23 cellular contexts compared by ENCODE assay signal in genomic region chr15:74628949-74629348, GRCh38. TPM values are rescaled to one million over a fixed set of nuclear protein-coding genes. Genes with fewer than 3 reads are reported as not detected.
DNase-seq lines count a peak whose midpoint lies in the region; ATAC-seq and TF ChIP-seq lines count a peak whose summit lies in the region.
"Had no signal": no experiment of that assay in that cellular context is flagged by ENCODE, and none has a peak within 500 bp of the region (broad histone marks: within the 10 kb centered on the region; RNA-seq: fewer than 3 reads in every experiment).

No MANE protein-coding gene starts in this region.

- peaks cover 38% of the 10 kb centered on the region; the same call in 1 of the 2 replicates for H3K36me3 ChIP-seq in Karpas-422 (ENCODE audit: insufficient read depth, low read length)
- peaks cover 92% of the 10 kb centered on the region for H3K36me3 ChIP-seq in endodermal cell (ENCODE audit: control insufficient read depth, insufficient read depth, low read length)
- H3K36me3 ChIP-seq in thyroid gland: peaks cover 77 to 88% of the 10 kb centered on the region in 2 donors

- no peaks in the 10 kb centered on the region for H3K9me3 Mint-ChIP-seq in activated naive CD4-positive, alpha-beta T cell treated with anti-CD3 and anti-CD28 coated beads, Interleukin-2, amount 10 ng/mL, durations not matched to agents 7 days and 5 days
- H3K9me3 Mint-ChIP-seq in endodermal cell: no peaks in the 10 kb centered on the region
- H3K9me3 Mint-ChIP-seq in stimulated activated memory B cell treated with anti-CD40 and anti-IgM and Interleukin-4, amounts not matched to agents 10 μg/mL and 1 μg/mL and 100 μg/mL, for 72 hours: no peaks in the 10 kb centered on the region
- no peaks in the 10 kb centered on the region for H3K9me3 Mint-ChIP-seq in activated T-helper 1 cell treated with anti-CD3 and anti-CD28 coated beads, Interleukin-12 subunit alpha, Interleukin-12 subunit beta, Interleukin-2, Interleukin-4 antibody, amounts not matched to agents 30 ng/mL and 10 ng/mL and 1 ng/mL, durations not matched to agents 14 hours and 24 hours and 36 hours
- H3K9me3 Mint-ChIP-seq: natural killer cell treated with Interleukin-12 subunit alpha and Interleukin-12 subunit beta and Interleukin-15 and Interleukin-18, amount 100 ng/mL, for 72 hours had no signal

- no peak for ATAC-seq in stimulated activated memory B cell treated with anti-CD40 and anti-IgM and Interleukin-4, amounts not matched to agents 10 μg/mL and 1 μg/mL and 100 μg/mL, for 72 hours
- ATAC-seq: GM12878; natural killer cell treated with Interleukin-12 subunit alpha and Interleukin-12 subunit beta and Interleukin-15 and Interleukin-18, amount 100 ng/mL, for 72 hours; right cardiac atrium had no signal

- H3K4me1 ChIP-seq in Karpas-422 (ENCODE audit: low read length) (peaks cover 36% of the 10 kb centered on the region), endodermal cell (ENCODE audit: control insufficient read depth, insufficient read depth, low read length) (no peaks in the 10 kb centered on the region), thyroid gland (no peaks in the 10 kb centered on the region)
- H3K4me1 ChIP-seq: esophagus squamous epithelium, parathyroid adenoma had no signal

- no peak overlapping the region for H3K4me3 Mint-ChIP-seq in activated naive CD4-positive, alpha-beta T cell treated with anti-CD3 and anti-CD28 coated beads, Interleukin-2, amount 10 ng/mL, durations not matched to agents 7 days and 5 days
- H3K4me3 Mint-ChIP-seq in endodermal cell: no peak overlapping the region
- H3K4me3 Mint-ChIP-seq in stimulated activated memory B cell treated with anti-CD40 and anti-IgM and Interleukin-4, amounts not matched to agents 10 μg/mL and 1 μg/mL and 100 μg/mL, for 72 hours: no peak overlapping the region
- H3K4me3 Mint-ChIP-seq in activated T-helper 1 cell treated with anti-CD3 and anti-CD28 coated beads, Interleukin-12 subunit alpha, Interleukin-12 subunit beta, Interleukin-2, Interleukin-4 antibody, amounts not matched to agents 30 ng/mL and 10 ng/mL and 1 ng/mL, durations not matched to agents 14 hours and 24 hours and 36 hours: no peak overlapping the region
- H3K4me3 Mint-ChIP-seq: natural killer cell treated with Interleukin-12 subunit alpha and Interleukin-12 subunit beta and Interleukin-15 and Interleukin-18, amount 100 ng/mL, for 72 hours had no signal

- no peak for TF ChIP-seq CTCF in endodermal cell (conservative IDR thresholded peaks at IDR 0.05)
- no peak for TF ChIP-seq CTCF in thyroid gland (IDR thresholded peaks at IDR 0.05)

- H3K4me1 Mint-ChIP-seq in activated naive CD4-positive, alpha-beta T cell treated with anti-CD3 and anti-CD28 coated beads, Interleukin-2, amount 10 ng/mL, durations not matched to agents 7 days and 5 days: peaks cover 36% of the 10 kb centered on the region
- no peaks in the 10 kb centered on the region for H3K4me1 Mint-ChIP-seq in endodermal cell
- H3K4me1 Mint-ChIP-seq in stimulated activated memory B cell treated with anti-CD40 and anti-IgM and Interleukin-4, amounts not matched to agents 10 μg/mL and 1 μg/mL and 100 μg/mL, for 72 hours: peaks cover 68% of the 10 kb centered on the region
- peaks cover 10% of the 10 kb centered on the region for H3K4me1 Mint-ChIP-seq in activated T-helper 1 cell treated with anti-CD3 and anti-CD28 coated beads, Interleukin-12 subunit alpha, Interleukin-12 subunit beta, Interleukin-2, Interleukin-4 antibody, amounts not matched to agents 30 ng/mL and 10 ng/mL and 1 ng/mL, durations not matched to agents 14 hours and 24 hours and 36 hours (ENCODE audit: low read depth)

- no peak for TF ChIP-seq POLR2A in thyroid gland (IDR thresholded peaks at IDR 0.05)

- H3K27ac ChIP-seq in Karpas-422 (ENCODE audit: low read length) (no peak overlapping the region), endodermal cell (ENCODE audit: low read depth, low read length) (no peak overlapping the region), thyroid gland (no peak overlapping the region)
- H3K27ac ChIP-seq: esophagus squamous epithelium, left ventricle myocardium inferior, parathyroid adenoma had no signal

- H3K79me2 ChIP-seq in Karpas-422 (ENCODE audit: low read length): no peaks in the 10 kb centered on the region; the same call in 1 of the 2 replicates
- H3K79me2 ChIP-seq: parathyroid adenoma had no signal

- CTCF ChIA-PET in activated naive CD4-positive, alpha-beta T cell treated with anti-CD3 and anti-CD28 coated beads, Interleukin-2, amount 10 ng/mL, durations not matched to agents 7 days and 5 days (lab: Charles Lee): interaction anchor here (0.6 to 12.5 kb wide), 2 partner anchors 71 to 141 kb away, joined by 4 to 347 read pairs; no protein-coding TSS in a partner anchor

- H2AFZ ChIP-seq in Karpas-422 (ENCODE audit: low read length): no peak overlapping the region
- H2AFZ ChIP-seq: parathyroid adenoma had no signal

- intact Hi-C loops in thyroid gland (cut with DNase I): loop anchor here (10.0 kb wide), 1 partner anchor 174 kb away; no protein-coding TSS in a partner anchor
- intact Hi-C loops in activated T-helper 1 cell treated with anti-CD3 and anti-CD28 coated beads, Interleukin-12 subunit alpha, Interleukin-12 subunit beta, Interleukin-2, Interleukin-4 antibody, amounts not matched to agents 30 ng/mL and 10 ng/mL and 1 ng/mL, durations not matched to agents 14 hours and 24 hours and 36 hours (cut with micrococcal nuclease): no loop called here

- no peaks in the 10 kb centered on the region for H3K27me3 ChIP-seq in Karpas-422 (ENCODE audit: low read length)
- H3K27me3 ChIP-seq in endodermal cell (ENCODE audit: control insufficient read depth, insufficient read depth, low read length, poor library complexity, severe bottlenecking): no peaks in the 10 kb centered on the region
- H3K27me3 ChIP-seq in thyroid gland: no peaks in the 10 kb centered on the region
- H3K27me3 ChIP-seq: cardiac muscle cell, esophagus squamous epithelium had no signal

- no peaks in the 10 kb centered on the region for H3K27me3 Mint-ChIP-seq in activated naive CD4-positive, alpha-beta T cell treated with anti-CD3 and anti-CD28 coated beads, Interleukin-2, amount 10 ng/mL, durations not matched to agents 7 days and 5 days
- H3K27me3 Mint-ChIP-seq in endodermal cell (ENCODE audit: insufficient read depth): no peaks in the 10 kb centered on the region
- H3K27me3 Mint-ChIP-seq in stimulated activated memory B cell treated with anti-CD40 and anti-IgM and Interleukin-4, amounts not matched to agents 10 μg/mL and 1 μg/mL and 100 μg/mL, for 72 hours: no peaks in the 10 kb centered on the region
- H3K27me3 Mint-ChIP-seq in activated T-helper 1 cell treated with anti-CD3 and anti-CD28 coated beads, Interleukin-12 subunit alpha, Interleukin-12 subunit beta, Interleukin-2, Interleukin-4 antibody, amounts not matched to agents 30 ng/mL and 10 ng/mL and 1 ng/mL, durations not matched to agents 14 hours and 24 hours and 36 hours (ENCODE audit: insufficient read depth): no peaks in the 10 kb centered on the region
- H3K27me3 Mint-ChIP-seq: natural killer cell treated with Interleukin-12 subunit alpha and Interleukin-12 subunit beta and Interleukin-15 and Interleukin-18, amount 100 ng/mL, for 72 hours had no signal

- no peak overlapping the region for H3K4me2 ChIP-seq in Karpas-422 (ENCODE audit: low read depth, low read length, poor library complexity, severe bottlenecking)

- peak overlapping the region; percentile 93 for H3K27ac Mint-ChIP-seq in activated naive CD4-positive, alpha-beta T cell treated with anti-CD3 and anti-CD28 coated beads, Interleukin-2, amount 10 ng/mL, durations not matched to agents 7 days and 5 days
- H3K27ac Mint-ChIP-seq in endodermal cell: no peak overlapping the region
- peak overlapping the region; percentile 88 for H3K27ac Mint-ChIP-seq in stimulated activated memory B cell treated with anti-CD40 and anti-IgM and Interleukin-4, amounts not matched to agents 10 μg/mL and 1 μg/mL and 100 μg/mL, for 72 hours
- H3K27ac Mint-ChIP-seq in activated T-helper 1 cell treated with anti-CD3 and anti-CD28 coated beads, Interleukin-12 subunit alpha, Interleukin-12 subunit beta, Interleukin-2, Interleukin-4 antibody, amounts not matched to agents 30 ng/mL and 10 ng/mL and 1 ng/mL, durations not matched to agents 14 hours and 24 hours and 36 hours: no peak overlapping the region

- WGBS in endodermal cell (ENCODE audit: insufficient coverage in 1 of 2, insufficient read length in 1 of 2), 2 experiments: 91 to 97% methylated on average over 5 of the region's 5 CpGs
- WGBS in thyroid gland, 2 donors: 71 to 72% methylated on average over 5 of the region's 5 CpGs

- peaks cover 54% of the 10 kb centered on the region for H3K36me3 Mint-ChIP-seq in activated naive CD4-positive, alpha-beta T cell treated with anti-CD3 and anti-CD28 coated beads, Interleukin-2, amount 10 ng/mL, durations not matched to agents 7 days and 5 days
- H3K36me3 Mint-ChIP-seq in endodermal cell (ENCODE audit: low read depth): peaks cover 57% of the 10 kb centered on the region
- H3K36me3 Mint-ChIP-seq in stimulated activated memory B cell treated with anti-CD40 and anti-IgM and Interleukin-4, amounts not matched to agents 10 μg/mL and 1 μg/mL and 100 μg/mL, for 72 hours: peaks cover 62% of the 10 kb centered on the region
- peaks cover 31% of the 10 kb centered on the region for H3K36me3 Mint-ChIP-seq in activated T-helper 1 cell treated with anti-CD3 and anti-CD28 coated beads, Interleukin-12 subunit alpha, Interleukin-12 subunit beta, Interleukin-2, Interleukin-4 antibody, amounts not matched to agents 30 ng/mL and 10 ng/mL and 1 ng/mL, durations not matched to agents 14 hours and 24 hours and 36 hours (ENCODE audit: low read depth)
- H3K36me3 Mint-ChIP-seq: natural killer cell treated with Interleukin-12 subunit alpha and Interleukin-12 subunit beta and Interleukin-15 and Interleukin-18, amount 100 ng/mL, for 72 hours had no signal

- DNase-seq in activated naive CD4-positive, alpha-beta T cell treated with anti-CD3 and anti-CD28 coated beads, Interleukin-2, amount 10 ng/mL, durations not matched to agents 7 days and 5 days: no peak
- DNase-seq in activated naive CD4-positive, alpha-beta T cell treated with anti-CD3 and anti-CD28 coated beads, Interleukin-2, amount 50 U/mL, for 16 hours: no peak
- no peak for DNase-seq in Karpas-422
- DNase-seq in endodermal cell: peak; percentile 44
- no peak for DNase-seq in NCI-H82 (lab: John Stamatoyannopoulos, UW)
- DNase-seq in thyroid gland: no peak
- DNase-seq in activated T-helper 1 cell treated with anti-CD3 and anti-CD28 coated beads, Interleukin-12 subunit alpha, Interleukin-12 subunit beta, Interleukin-2, Interleukin-4 antibody, amounts not matched to agents 30 ng/mL and 10 ng/mL and 1 ng/mL, durations not matched to agents 14 hours and 24 hours and 36 hours (ENCODE audit: low spot score): no peak
- DNase-seq: activated CD4-positive, alpha-beta T cell treated with anti-CD3 and anti-CD28 coated beads for 4 hours; anterior cingulate cortex; cortex of kidney; esophagus squamous epithelium; hippocampal formation; left ventricle myocardium inferior; NCI-H1694; NCI-H2171 treated with DMSO at 0.1 percent for 48 hours; NCI-H524 treated with DMSO at 0.1 percent for 48 hours; stimulated activated CD4-positive, alpha-beta T cell treated with anti-CD3 and anti-CD28 coated beads, Interleukin-15, amount 100 ng/mL, for 24 hours had no signal

- peaks cover 21% of the 10 kb centered on the region for H4K20me1 ChIP-seq in Karpas-422 (ENCODE audit: insufficient read depth, low read depth, low read length)

- H3K9me3 ChIP-seq in Karpas-422 (ENCODE audit: low read length) (no peaks in the 10 kb centered on the region), endodermal cell (ENCODE audit: control insufficient read depth, low read length) (no peaks in the 10 kb centered on the region), thyroid gland (no peaks in the 10 kb centered on the region)
- H3K9me3 ChIP-seq: esophagus squamous epithelium, left ventricle myocardium inferior had no signal

- no peaks in the 10 kb centered on the region for H3K9me2 ChIP-seq in Karpas-422 (replicated peaks; ENCODE audit: insufficient read depth, low read length)

- H3K9ac ChIP-seq in Karpas-422 (ENCODE audit: low read length) (0 out of 2 replicates have a peak overlapping the region, but pooled peaks have one; percentile 8), endodermal cell (ENCODE audit: extremely low read depth, low read length, poor library complexity, severe bottlenecking) (no peak overlapping the region)
- H3K9ac ChIP-seq: parathyroid adenoma had no signal

- H3K4me3 ChIP-seq in Karpas-422 (ENCODE audit: low read length) (no peak overlapping the region), endodermal cell (ENCODE audit: low read length) (no peak overlapping the region), thyroid gland (replicated peaks in 1 of 3) (no peak overlapping the region)
- H3K4me3 ChIP-seq: cardiac muscle cell, esophagus squamous epithelium, GM12878, left ventricle myocardium inferior had no signal

RNA-seq across cellular contexts. Expression of gene CLK3, which starts 13.3 kb away (rescaled TPM):
- 114 and 147 TPM in 2 replicates for total RNA-seq in Karpas-422 (2014; rRNA removed; shearing (Covaris generic); ENCODE audit: low replicate concordance)
- 10 to 100 TPM; 53.4 to 67.3 TPM for total RNA-seq in endodermal cell
- 67.7 TPM for polyA plus RNA-seq in endodermal cell (2013, experiment 1 of 2)
- 60.9 TPM for polyA plus RNA-seq in endodermal cell (2013, experiment 2 of 2)
- total RNA-seq in thyroid gland: 100 to 1,000 TPM in 3 of 4 donors, 10 to 100 TPM in 1; 91.9 to 156 (median 120) TPM
- total RNA-seq in activated T-helper 1 cell treated with anti-CD3 and anti-CD28 coated beads, Interleukin-12 subunit alpha, Interleukin-12 subunit beta, Interleukin-2, Interleukin-4 antibody, amounts not matched to agents 30 ng/mL and 10 ng/mL and 1 ng/mL, durations not matched to agents 14 hours and 24 hours and 36 hours: 103 and 107 TPM in 2 replicates

Comparison
In these comparisons a context has a peak if more than half of its experiments do, and no peak if none do; other contexts are left out.
1. H3K27ac Mint-ChIP-seq: peak in activated naive CD4-positive, alpha-beta T cell treated with anti-CD3 and anti-CD28 coated beads, Interleukin-2, amount 10 ng/mL, durations not matched to agents 7 days and 5 days (single experiment) and stimulated activated memory B cell treated with anti-CD40 and anti-IgM and Interleukin-4, amounts not matched to agents 10 μg/mL and 1 μg/mL and 100 μg/mL, for 72 hours (single experiment); none in endodermal cell (single experiment) and activated T-helper 1 cell treated with anti-CD3 and anti-CD28 coated beads, Interleukin-12 subunit alpha, Interleukin-12 subunit beta, Interleukin-2, Interleukin-4 antibody, amounts not matched to agents 30 ng/mL and 10 ng/mL and 1 ng/mL, durations not matched to agents 14 hours and 24 hours and 36 hours (single experiment).